In genomic region chr5:171957591-171958251, GRCh38 we compare ENCODE assay signal across 8 cellular contexts. TPM values are rescaled to one million over a fixed set of nuclear protein-coding genes. Genes with fewer than 3 reads are reported as not detected.
DNase-seq lines count a peak whose midpoint lies in the region; ATAC-seq lines count a peak whose summit lies in the region.

No MANE protein-coding gene starts in this region.

- DNase-seq in NCI-H2029 treated with DMSO at 0.1 percent for 48 hours (lab: John Stamatoyannopoulos, UW) = peak; percentile 45
- peak; percentile 26 for DNase-seq in cerebellum (ENCODE audit: low spot score)
- peak; percentile 27 to 67 (median 44) for DNase-seq in stimulated activated CD4-positive, alpha-beta T cell treated with anti-CD3 and anti-CD28 coated beads, TNF-alpha, amount 100 ng/mL, for 48 hours (ENCODE audit: low read depth in 3 of 3)
- DNase-seq in NCI-H2081 treated with DMSO at 0.1 percent for 48 hours (lab: John Stamatoyannopoulos, UW) = no peak
- DNase-seq in NCI-H1436 (lab: John Stamatoyannopoulos, UW) = no peak
- no peak for DNase-seq in OCI-M2 (lab: John Stamatoyannopoulos, UW; ENCODE audit: unreplicated experiment)

- peak; percentile 61 for ATAC-seq in GM21447 (IDR thresholded peaks at IDR 0.05; ENCODE audit: unreplicated experiment)
- no peak for ATAC-seq in GM19467 (IDR thresholded peaks at IDR 0.05; ENCODE audit: unreplicated experiment)

RNA-seq across cellular contexts. Expression of gene FBXW11, which starts 48.7 kb away (rescaled TPM):
- 91.2 TPM for total RNA-seq in cerebellum

Comparison
In these comparisons a context has a peak if more than half of its experiments do, and no peak if none do; other contexts are left out.
1. DNase-seq: peak in NCI-H2029 treated with DMSO at 0.1 percent for 48 hours (single experiment), cerebellum (single experiment) and stimulated activated CD4-positive, alpha-beta T cell treated with anti-CD3 and anti-CD28 coated beads, TNF-alpha, amount 100 ng/mL, for 48 hours (3 of 3); none in NCI-H2081 treated with DMSO at 0.1 percent for 48 hours (single experiment), NCI-H1436 (single experiment) and OCI-M2 (single experiment).